ENCODE assay signal across 8 cellular contexts in the genomic region with DNA sequence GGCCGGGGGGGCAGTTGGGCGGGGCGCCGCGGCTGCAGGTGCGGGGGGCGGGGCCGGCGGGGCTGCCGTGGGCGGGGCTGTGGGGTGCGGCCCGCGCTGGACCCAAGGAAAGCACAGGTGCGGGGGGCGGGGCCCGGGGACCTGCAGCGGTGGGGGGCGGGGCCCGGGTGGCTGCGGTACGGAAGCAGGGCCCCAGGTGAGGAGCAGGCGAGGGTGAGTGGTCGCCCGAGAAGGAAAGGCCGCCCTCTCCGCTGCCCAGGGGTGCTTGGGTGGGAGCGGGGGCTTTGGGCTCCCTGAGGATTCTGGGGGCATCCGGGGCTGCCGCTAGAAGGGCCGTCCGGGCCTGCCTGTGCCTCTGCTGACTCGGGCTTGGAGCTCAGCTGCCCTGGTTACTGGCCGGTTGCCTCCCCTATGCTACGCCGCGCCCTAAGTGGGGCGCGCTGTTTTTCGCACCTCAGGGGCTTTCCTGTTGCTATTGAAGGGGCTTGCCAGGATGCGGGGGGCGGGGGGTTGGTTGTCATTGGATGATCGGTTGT. TPM values are rescaled to one million over a fixed set of nuclear protein-coding genes. Genes with fewer than 3 reads are reported as not detected.
DNase-seq lines count a peak whose midpoint lies in the region; ATAC-seq and TF ChIP-seq lines count a peak whose summit lies in the region.

No MANE protein-coding gene starts in this region.

- peaks cover 10% of the 10 kb centered on the region for H3K4me1 Mint-ChIP-seq in T-helper 17 cell
- peaks cover 11% of the 10 kb centered on the region for H3K4me1 Mint-ChIP-seq in mesothelial cell of epicardium

- peak in 1 of 2 donors; percentile 33 for TF ChIP-seq POLR2A in thyroid gland (IDR thresholded peaks at IDR 0.05)

- H3K4me1 ChIP-seq in thyroid gland, result peaks cover 4 to 18% of the 10 kb centered on the region in 2 donors

- H3K27me3 Mint-ChIP-seq in T-helper 17 cell, result no peaks in the 10 kb centered on the region
- H3K27me3 Mint-ChIP-seq in mesothelial cell of epicardium (ENCODE audit: low read depth), result peaks cover 37% of the 10 kb centered on the region

- TF ChIP-seq CTCF in mesothelial cell of epicardium (IDR thresholded peaks at IDR 0.05; ENCODE audit: unreplicated experiment), result no peak
- no peak for TF ChIP-seq CTCF in thyroid gland (IDR thresholded peaks at IDR 0.05)

- no peaks in the 10 kb centered on the region for H3K27me3 ChIP-seq in thyroid gland

- no peaks in the 10 kb centered on the region for H3K9me3 Mint-ChIP-seq in mesothelial cell of epicardium

- WGBS in thyroid gland, 2 donors, result 3 to 6% methylated on average over 7 to 17 of the region's 43 CpGs

- DNase-seq in DMS153 treated with DMSO at 0.1 percent for 48 hours (lab: John Stamatoyannopoulos, UW; ENCODE audit: unreplicated experiment), result peak; percentile 60
- peak; percentile 21 to 66 (median 64) for DNase-seq in T-helper 17 cell
- peak; percentile 71 for DNase-seq in ecto neural progenitor cell (ENCODE audit: low spot score)
- peak; percentile 59 to 69 for DNase-seq in mesothelial cell of epicardium (ENCODE audit: low spot score in 2 of 2, unreplicated experiment in 2 of 2)
- peak; percentile 89 to 94 for DNase-seq in thyroid gland
- DNase-seq in A172 (ENCODE audit: low spot score), result no peak

- no peaks in the 10 kb centered on the region for H3K9me3 ChIP-seq in T-helper 17 cell (ENCODE audit: control insufficient read depth, low read length, poor library complexity, severe bottlenecking)
- H3K9me3 ChIP-seq in thyroid gland, result no peaks in the 10 kb centered on the region

- ATAC-seq in HG03135 (IDR thresholded peaks at IDR 0.05; ENCODE audit: unreplicated experiment) (peak; percentile 3), T-helper 17 cell (peak; percentile 20), GM19463 (IDR thresholded peaks at IDR 0.05; ENCODE audit: unreplicated experiment) (no peak)

- H3K4me3 Mint-ChIP-seq in T-helper 17 cell (peak overlapping the region; percentile 88), mesothelial cell of epicardium (peak overlapping the region; percentile 70)

- H3K27ac Mint-ChIP-seq in T-helper 17 cell (peak overlapping the region; percentile 32), mesothelial cell of epicardium (peak overlapping the region; percentile 64)

- intact Hi-C loops in thyroid gland (cut with DNase I), result no loop called here

- peak overlapping the region in 1 of 3 donors; percentile 29 for H3K27ac ChIP-seq in thyroid gland

- H3K36me3 Mint-ChIP-seq in T-helper 17 cell (ENCODE audit: low read depth), result peaks cover 3% of the 10 kb centered on the region
- H3K36me3 Mint-ChIP-seq in mesothelial cell of epicardium, result no peaks in the 10 kb centered on the region

- peak overlapping the region in 2 of 3 donors; percentile 34 to 60 for H3K4me3 ChIP-seq in thyroid gland (replicated peaks in 1 of 3)

- H3K36me3 ChIP-seq in thyroid gland, result no peaks in the 10 kb centered on the region

RNA-seq across cellular contexts. Expression of gene RALGPS1, which starts 0.8 kb away (rescaled TPM):
- total RNA-seq in T-helper 17 cell (10 to 100 TPM in 1 of 2 donors, 1 to 10 TPM in 1; 9.3 to 12.6 TPM), mesothelial cell of epicardium (25.6 to 29.5 TPM (median 26.9 TPM) in 3 replicates), thyroid gland (10 to 100 TPM; 27.3 to 42.1 (median 39.1) TPM)
- total RNA-seq in A172 (2014; rRNA removed; shearing (Covaris generic)), result 4.6 and 15.3 TPM in 2 replicates

RNA-seq across cellular contexts. Expression of gene ZBTB34, which starts 54.9 kb away (rescaled TPM):
- 1 to 10 TPM; 5.0 to 8.2 TPM for total RNA-seq in T-helper 17 cell
- 23.3 to 24.7 TPM (median 24.0 TPM) in 3 replicates for total RNA-seq in mesothelial cell of epicardium
- total RNA-seq in thyroid gland, result 10 to 100 TPM in 2 of 4 donors, 1 to 10 TPM in 2; 8.6 to 17.1 (median 12.0) TPM
- 5.0 and 5.5 TPM in 2 replicates for total RNA-seq in A172 (2014; rRNA removed; shearing (Covaris generic))
